22 cellular contexts compared by ENCODE assay signal in the genomic region with DNA sequence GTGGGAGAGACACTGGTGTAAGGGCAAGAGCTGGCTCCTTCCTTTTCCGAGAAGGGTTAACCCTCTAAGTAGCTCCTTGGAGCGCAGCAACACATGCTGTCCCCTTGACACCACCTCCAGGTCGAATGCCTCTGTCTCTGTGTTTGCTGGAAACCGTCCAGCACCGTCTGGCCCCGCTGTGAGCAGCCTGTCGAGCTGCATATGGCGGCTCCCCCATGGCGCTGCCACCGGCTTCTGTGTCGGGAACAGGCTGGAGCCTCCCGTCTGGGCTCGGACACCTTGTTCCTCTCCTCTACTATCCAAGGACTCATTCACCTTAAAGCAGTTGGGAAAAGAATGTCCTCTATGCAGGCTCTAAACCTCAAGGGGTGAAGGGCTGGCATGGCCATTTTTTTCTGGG.
"Had no signal": no experiment of that assay in that cellular context is flagged by ENCODE, and none has a peak within 500 bp of the region (broad histone marks: within the 10 kb centered on the region; RNA-seq: fewer than 3 reads in every experiment).

No MANE protein-coding gene starts in this region.

- H3K36me3 Mint-ChIP-seq: activated CD4-positive, alpha-beta memory T cell treated with anti-CD3 and anti-CD28 coated beads for 36 hours; activated naive CD4-positive, alpha-beta T cell treated with anti-CD3 and anti-CD28 coated beads, Interleukin-2, amount 10 ng/mL, durations not matched to agents 7 days and 5 days; mesothelial cell of epicardium; naive B cell; stimulated activated effector memory CD8-positive, alpha-beta T cell treated with anti-CD3 and anti-CD28 coated beads, Interleukin-12 subunit alpha, Interleukin-12 subunit beta, amount 100 ng/mL, for 72 hours had no signal

- H3K4me1 Mint-ChIP-seq: activated naive CD4-positive, alpha-beta T cell treated with anti-CD3 and anti-CD28 coated beads, Interleukin-2, amount 10 ng/mL, durations not matched to agents 7 days and 5 days; mesothelial cell of epicardium; naive B cell; stimulated activated effector memory CD8-positive, alpha-beta T cell treated with anti-CD3 and anti-CD28 coated beads, Interleukin-12 subunit alpha, Interleukin-12 subunit beta, amount 100 ng/mL, for 72 hours had no signal

- DNase-seq: activated CD4-positive, alpha-beta memory T cell treated with anti-CD3 and anti-CD28 coated beads for 36 hours; activated CD4-positive, alpha-beta T cell treated with anti-CD3 and anti-CD28 coated beads for 48 hours; activated CD8-positive, alpha-beta memory T cell treated with anti-CD3 and anti-CD28 coated beads, Interleukin-2, amount 50 U/mL, for 48 hours; activated gamma-delta T cell; activated naive CD4-positive, alpha-beta T cell treated with anti-CD3 and anti-CD28 coated beads, Interleukin-2, amount 10 ng/mL, durations not matched to agents 7 days and 5 days; activated T-cell treated with anti-CD3 and anti-CD28 coated beads, Interleukin-2, amount 50 U/mL, for 24 hours; amniotic stem cell; central memory CD4-positive, alpha-beta T cell; effector memory CD4-positive, alpha-beta T cell; gastrocnemius medialis; glutamatergic neuron; left cardiac atrium; naive B cell; ovary; stimulated activated CD4-positive, alpha-beta T cell treated with anti-CD3 and anti-CD28 coated beads, Interleukin-12 subunit alpha, Interleukin-12 subunit beta, amount 100 ng/mL, for 4 hours; stimulated activated CD4-positive, alpha-beta T cell treated with anti-CD3 and anti-CD28 coated beads, Interleukin-4, amount 100 ng/mL, for 24 hours; T-helper 9 cell; trophoblast cell had no signal

- H3K4me3 Mint-ChIP-seq: activated CD4-positive, alpha-beta memory T cell treated with anti-CD3 and anti-CD28 coated beads for 36 hours; activated naive CD4-positive, alpha-beta T cell treated with anti-CD3 and anti-CD28 coated beads, Interleukin-2, amount 10 ng/mL, durations not matched to agents 7 days and 5 days; activated T-cell treated with anti-CD3 and anti-CD28 coated beads, Interleukin-2, amount 50 U/mL, for 24 hours; mesothelial cell of epicardium; naive B cell; stimulated activated effector memory CD8-positive, alpha-beta T cell treated with anti-CD3 and anti-CD28 coated beads, Interleukin-12 subunit alpha, Interleukin-12 subunit beta, amount 100 ng/mL, for 72 hours; stimulated activated naive CD8-positive, alpha-beta T cell treated with anti-CD3 and anti-CD28 coated beads, Interleukin-15, Interleukin-2, amounts not matched to agents 100 ng/mL and 50 ng/mL, for 24 hours had no signal

- H3K9me3 Mint-ChIP-seq: activated CD4-positive, alpha-beta memory T cell treated with anti-CD3 and anti-CD28 coated beads for 36 hours; activated naive CD4-positive, alpha-beta T cell treated with anti-CD3 and anti-CD28 coated beads, Interleukin-2, amount 10 ng/mL, durations not matched to agents 7 days and 5 days; activated T-cell treated with anti-CD3 and anti-CD28 coated beads, Interleukin-2, amount 50 U/mL, for 24 hours; mesothelial cell of epicardium; naive B cell; stimulated activated effector memory CD8-positive, alpha-beta T cell treated with anti-CD3 and anti-CD28 coated beads, Interleukin-12 subunit alpha, Interleukin-12 subunit beta, amount 100 ng/mL, for 72 hours; stimulated activated naive CD8-positive, alpha-beta T cell treated with anti-CD3 and anti-CD28 coated beads, Interleukin-15, Interleukin-2, amounts not matched to agents 100 ng/mL and 50 ng/mL, for 24 hours had no signal

- H3K27me3 Mint-ChIP-seq: activated naive CD4-positive, alpha-beta T cell treated with anti-CD3 and anti-CD28 coated beads, Interleukin-2, amount 10 ng/mL, durations not matched to agents 7 days and 5 days had no signal

- ATAC-seq: gastrocnemius medialis; stimulated activated effector memory CD8-positive, alpha-beta T cell treated with anti-CD3 and anti-CD28 coated beads, Interleukin-12 subunit alpha, Interleukin-12 subunit beta, amount 100 ng/mL, for 72 hours had no signal

- H3K27ac Mint-ChIP-seq: activated CD4-positive, alpha-beta memory T cell treated with anti-CD3 and anti-CD28 coated beads for 36 hours; activated naive CD4-positive, alpha-beta T cell treated with anti-CD3 and anti-CD28 coated beads, Interleukin-2, amount 10 ng/mL, durations not matched to agents 7 days and 5 days; activated T-cell treated with anti-CD3 and anti-CD28 coated beads, Interleukin-2, amount 50 U/mL, for 24 hours; mesothelial cell of epicardium; progenitor cell of endocrine pancreas; stimulated activated effector memory CD8-positive, alpha-beta T cell treated with anti-CD3 and anti-CD28 coated beads, Interleukin-12 subunit alpha, Interleukin-12 subunit beta, amount 100 ng/mL, for 72 hours; stimulated activated naive CD8-positive, alpha-beta T cell treated with anti-CD3 and anti-CD28 coated beads, Interleukin-15, Interleukin-2, amounts not matched to agents 100 ng/mL and 50 ng/mL, for 24 hours had no signal
